ENCODE assay signal across 16 cellular contexts in genomic region chrX:71496476-71496875, GRCh38. TPM values are rescaled to one million over a fixed set of nuclear protein-coding genes. Genes with fewer than 3 reads are reported as not detected.
DNase-seq lines count a peak whose midpoint lies in the region; ATAC-seq lines count a peak whose summit lies in the region.
"Had no signal": no experiment of that assay in that cellular context is flagged by ENCODE, and none has a peak within 500 bp of the region (broad histone marks: within the 10 kb centered on the region; RNA-seq: fewer than 3 reads in every experiment).

No MANE protein-coding gene starts in this region.

- H3K79me2 ChIP-seq in Karpas-422 (ENCODE audit: low read length), result no peaks in the 10 kb centered on the region

- peak overlapping the region; percentile 4 for H3K27ac Mint-ChIP-seq in T-helper 2 cell treated with Interferon-gamma antibody and Interleukin-4, amounts not matched to agents 5 μg/mL and 100 μg/mL, for 36 hours
- H3K27ac Mint-ChIP-seq in memory B cell, result no peak overlapping the region
- H3K27ac Mint-ChIP-seq in stimulated activated memory B cell treated with anti-CD40 and anti-IgM and Interleukin-4, amounts not matched to agents 10 μg/mL and 1 μg/mL and 100 μg/mL, for 72 hours, result peak overlapping the region; percentile 23

- H4K20me1 ChIP-seq in Karpas-422 (ENCODE audit: insufficient read depth, low read depth, low read length), result no peaks in the 10 kb centered on the region
- H4K20me1 ChIP-seq: BLaER1 had no signal

- no peaks in the 10 kb centered on the region for H3K9me3 Mint-ChIP-seq in T-helper 2 cell treated with Interferon-gamma antibody and Interleukin-4, amounts not matched to agents 5 μg/mL and 100 μg/mL, for 36 hours
- no peaks in the 10 kb centered on the region for H3K9me3 Mint-ChIP-seq in memory B cell
- no peaks in the 10 kb centered on the region for H3K9me3 Mint-ChIP-seq in stimulated activated memory B cell treated with anti-CD40 and anti-IgM and Interleukin-4, amounts not matched to agents 10 μg/mL and 1 μg/mL and 100 μg/mL, for 72 hours
- H3K9me3 Mint-ChIP-seq: CD8-positive, alpha-beta memory T cell had no signal

- H3K9me3 ChIP-seq in Karpas-422 (ENCODE audit: low read length), result no peaks in the 10 kb centered on the region
- H3K9me3 ChIP-seq: Caco-2 had no signal

- no peak overlapping the region for H2AFZ ChIP-seq in Karpas-422 (ENCODE audit: low read length)

- H3K9ac ChIP-seq in Karpas-422 (ENCODE audit: low read length), result no peak overlapping the region
- H3K9ac ChIP-seq: BLaER1 had no signal

- no peak overlapping the region for H3K4me3 ChIP-seq in Karpas-422 (ENCODE audit: low read length)
- H3K4me3 ChIP-seq: BLaER1, GM12878 had no signal

- H3K27ac ChIP-seq in Karpas-422 (ENCODE audit: low read length), result no peak overlapping the region
- H3K27ac ChIP-seq: 22Rv1, BLaER1 had no signal

- H3K27me3 Mint-ChIP-seq in T-helper 2 cell treated with Interferon-gamma antibody and Interleukin-4, amounts not matched to agents 5 μg/mL and 100 μg/mL, for 36 hours (ENCODE audit: low read depth), result no peaks in the 10 kb centered on the region
- H3K27me3 Mint-ChIP-seq in memory B cell, result no peaks in the 10 kb centered on the region
- H3K27me3 Mint-ChIP-seq in stimulated activated memory B cell treated with anti-CD40 and anti-IgM and Interleukin-4, amounts not matched to agents 10 μg/mL and 1 μg/mL and 100 μg/mL, for 72 hours, result no peaks in the 10 kb centered on the region

- H3K4me2 ChIP-seq in Karpas-422 (ENCODE audit: low read depth, low read length, poor library complexity, severe bottlenecking), result no peak overlapping the region
- H3K4me2 ChIP-seq: BLaER1 had no signal

- H3K36me3 Mint-ChIP-seq in T-helper 2 cell treated with Interferon-gamma antibody and Interleukin-4, amounts not matched to agents 5 μg/mL and 100 μg/mL, for 36 hours (ENCODE audit: low read depth), result no peaks in the 10 kb centered on the region
- H3K36me3 Mint-ChIP-seq in memory B cell, result no peaks in the 10 kb centered on the region
- no peaks in the 10 kb centered on the region for H3K36me3 Mint-ChIP-seq in stimulated activated memory B cell treated with anti-CD40 and anti-IgM and Interleukin-4, amounts not matched to agents 10 μg/mL and 1 μg/mL and 100 μg/mL, for 72 hours
- H3K36me3 Mint-ChIP-seq: CD8-positive, alpha-beta memory T cell had no signal

- no peak overlapping the region for H3K4me3 Mint-ChIP-seq in T-helper 2 cell treated with Interferon-gamma antibody and Interleukin-4, amounts not matched to agents 5 μg/mL and 100 μg/mL, for 36 hours
- H3K4me3 Mint-ChIP-seq in memory B cell, result peak overlapping the region; percentile 2
- no peak overlapping the region for H3K4me3 Mint-ChIP-seq in stimulated activated memory B cell treated with anti-CD40 and anti-IgM and Interleukin-4, amounts not matched to agents 10 μg/mL and 1 μg/mL and 100 μg/mL, for 72 hours

- no peak for DNase-seq in T-helper 2 cell treated with Interferon-gamma antibody and Interleukin-4, amounts not matched to agents 5 μg/mL and 100 μg/mL, for 36 hours (ENCODE audit: low spot score)
- DNase-seq in T-helper 2 cell, result no peak
- peak; percentile 4 for DNase-seq in Karpas-422
- DNase-seq in memory B cell (ENCODE audit: low spot score in 2 of 2), result no peak
- no peak for DNase-seq in epidermal melanocyte (ENCODE audit: insufficient read length, low spot score)
- DNase-seq in AG08396 (ENCODE audit: low spot score), result no peak
- DNase-seq: AML-193; Caco-2; CD8-positive, alpha-beta memory T cell; DMS53; HCEC 1CT had no signal

- ATAC-seq in memory B cell (ENCODE audit: low read depth), result no peak
- ATAC-seq in stimulated activated memory B cell treated with anti-CD40 and anti-IgM and Interleukin-4, amounts not matched to agents 10 μg/mL and 1 μg/mL and 100 μg/mL, for 72 hours, result no peak
- ATAC-seq: GM12878, HepG2 had no signal

- H3K9me2 ChIP-seq in Karpas-422 (replicated peaks; ENCODE audit: insufficient read depth, low read length), result no peaks in the 10 kb centered on the region

- H3K27me3 ChIP-seq in Karpas-422 (ENCODE audit: low read length), result no peaks in the 10 kb centered on the region

- H3K4me1 Mint-ChIP-seq in T-helper 2 cell treated with Interferon-gamma antibody and Interleukin-4, amounts not matched to agents 5 μg/mL and 100 μg/mL, for 36 hours (ENCODE audit: low read depth), result peaks cover 13% of the 10 kb centered on the region
- peaks cover 10% of the 10 kb centered on the region for H3K4me1 Mint-ChIP-seq in memory B cell
- H3K4me1 Mint-ChIP-seq in stimulated activated memory B cell treated with anti-CD40 and anti-IgM and Interleukin-4, amounts not matched to agents 10 μg/mL and 1 μg/mL and 100 μg/mL, for 72 hours, result peaks cover 12% of the 10 kb centered on the region

- H3K4me1 ChIP-seq in Karpas-422 (ENCODE audit: low read length), result no peaks in the 10 kb centered on the region
- H3K4me1 ChIP-seq: BLaER1, Caco-2 had no signal

- no peaks in the 10 kb centered on the region for H3K36me3 ChIP-seq in Karpas-422 (ENCODE audit: insufficient read depth, low read length)
- H3K36me3 ChIP-seq: BLaER1 had no signal

RNA-seq across cellular contexts. Expression of gene OGT, which starts 36.4 kb away (rescaled TPM):
- 314 and 469 TPM in 2 replicates for total RNA-seq in Karpas-422 (2014; rRNA removed; shearing (Covaris generic); ENCODE audit: low replicate concordance)
